8 cellular contexts compared by ENCODE assay signal in the genomic region with DNA sequence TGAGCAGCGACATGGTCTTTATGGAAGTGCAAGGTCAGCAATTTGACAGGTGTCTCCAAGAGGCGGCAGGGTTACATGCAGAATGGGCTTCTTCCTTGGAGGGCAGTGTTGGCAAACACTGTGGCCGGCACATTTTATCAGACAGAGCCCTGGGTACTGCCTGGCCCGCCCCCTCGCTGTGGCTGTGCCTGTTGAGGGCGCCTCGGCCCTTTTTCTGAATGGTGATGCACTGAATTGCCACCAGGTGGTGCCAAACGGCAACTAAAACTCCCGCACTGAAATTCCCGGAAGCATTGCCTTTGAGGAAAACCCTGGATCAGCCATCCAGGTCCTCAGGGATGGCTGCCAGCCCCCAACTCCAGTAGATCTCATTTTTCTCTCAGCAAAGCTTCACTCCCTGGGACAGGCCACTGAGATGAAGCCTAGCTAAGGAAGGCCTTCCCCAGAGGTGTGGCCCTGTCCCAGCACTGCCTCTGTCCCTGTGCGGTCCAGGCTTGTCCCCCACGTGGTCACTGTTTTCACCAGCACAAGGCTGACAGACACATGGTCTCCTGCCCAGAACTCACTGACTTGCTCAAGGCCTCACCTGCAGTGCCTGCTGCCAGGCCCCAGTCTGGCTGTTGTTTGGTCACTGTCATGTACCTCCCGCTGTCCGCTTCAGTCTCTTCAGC.
DNase-seq lines count a peak whose midpoint lies in the region; ATAC-seq and TF ChIP-seq lines count a peak whose summit lies in the region.

No MANE protein-coding gene starts in this region.

- peak; percentile 95 for TF ChIP-seq CTCF in DOHH2 (IDR thresholded peaks at IDR 0.05; ENCODE audit: low read depth, low read length, poor library complexity, severe bottlenecking)
- peak; percentile 93 to 100 (median 98) for TF ChIP-seq CTCF in dorsolateral prefrontal cortex (IDR thresholded peaks at IDR 0.05 in 54 of 56, conservative IDR thresholded peaks at IDR 0.05 in 2 of 56; ENCODE audit: low read depth in 1 of 56, partially characterized antibody in 56 of 56)
- peak in 1 of 3 donors; percentile 24 for TF ChIP-seq CTCF in lower leg skin (IDR thresholded peaks at IDR 0.05)

- ATAC-seq in HG02938 (IDR thresholded peaks at IDR 0.05; ENCODE audit: unreplicated experiment) = peak; percentile 68
- no peak for ATAC-seq in HG02610 (IDR thresholded peaks at IDR 0.05; ENCODE audit: unreplicated experiment)

- TF ChIP-seq POLR2A in lower leg skin (IDR thresholded peaks at IDR 0.05) = no peak

- no peaks in the 10 kb centered on the region for H3K79me2 ChIP-seq in DOHH2 (ENCODE audit: control insufficient read depth, low read length)

- H4K20me1 ChIP-seq in DOHH2 (ENCODE audit: control insufficient read depth, insufficient read depth, low read depth, low read length) = no peaks in the 10 kb centered on the region

- no peaks in the 10 kb centered on the region for H3F3A ChIP-seq in DOHH2 (ENCODE audit: control insufficient read depth, insufficient read depth)

- H3K4me1 ChIP-seq in DOHH2 (ENCODE audit: control insufficient read depth, low read length) = peaks cover 2% of the 10 kb centered on the region; the same call in 1 of the 2 replicates

- H3K36me3 ChIP-seq in DOHH2 (ENCODE audit: control insufficient read depth, low read length) = peaks cover 74% of the 10 kb centered on the region

- no peak overlapping the region for H3K4me2 ChIP-seq in DOHH2 (ENCODE audit: low read length)

- no peaks in the 10 kb centered on the region for H3K27me3 ChIP-seq in DOHH2 (ENCODE audit: control insufficient read depth, low read length)
- no peaks in the 10 kb centered on the region for H3K27me3 ChIP-seq in dorsolateral prefrontal cortex

- 38 to 46% methylated on average over 14 of the region's 14 CpGs for WGBS in lower leg skin, 2 donors

- H3K9me3 ChIP-seq in DOHH2 (ENCODE audit: control insufficient read depth, insufficient read depth, low read length) = no peaks in the 10 kb centered on the region

- H3K27ac ChIP-seq in DOHH2 (ENCODE audit: low read depth, low read length) (no peak overlapping the region), dorsolateral prefrontal cortex (peak overlapping the region in 43 of 59 donors; percentile 7 to 79 (median 52))

- intact Hi-C loops in dorsolateral prefrontal cortex (cut with DNase I) (loop anchor here (1.0 to 10.0 kb wide), 4 partner anchors 94 to 809 kb away; no protein-coding TSS in a partner anchor), lower leg skin (cut with DNase I; ENCODE audit: low total_unique reads) (no loop called here)

- DNase-seq in NCI-H345 treated with DMSO at 0.1 percent for 48 hours (lab: John Stamatoyannopoulos, UW; ENCODE audit: unreplicated experiment) = peak; percentile 63
- peak; percentile 41 for DNase-seq in activated CD4-positive, alpha-beta T cell treated with anti-CD3 and anti-CD28 coated beads, Interleukin-2, amount 50 U/mL, for 1 hour
- DNase-seq in dorsolateral prefrontal cortex = peak in 9 of 10 donors; percentile 52 to 83 (median 74)
- peak; percentile 46 to 91 for DNase-seq in lower leg skin (ENCODE audit: low spot score in 2 of 2)
- peak; percentile 5 for DNase-seq in stimulated activated CD8-positive, alpha-beta memory T cell treated with anti-CD3 and anti-CD28 coated beads, Interleukin-12 subunit alpha, Interleukin-12 subunit beta, amount 100 ng/mL, for 4 hours (ENCODE audit: low read depth)

- H3K4me3 ChIP-seq in DOHH2 (ENCODE audit: low read length) = no peak overlapping the region
- no peak overlapping the region for H3K4me3 ChIP-seq in dorsolateral prefrontal cortex
- H3K4me3 ChIP-seq in lower leg skin (ENCODE audit: low read depth, poor library complexity, severe bottlenecking) = no peak overlapping the region

- H3K9me2 ChIP-seq in DOHH2 (replicated peaks; ENCODE audit: control insufficient read depth, low read length) = no peaks in the 10 kb centered on the region

Comparison
In these comparisons a context has a peak if more than half of its experiments do, and no peak if none do; other contexts are left out.
1. DNase-seq: peak in every context shown above with its lines; median percentile 74 in dorsolateral prefrontal cortex; 68 in lower leg skin; 63 in NCI-H345 treated with DMSO at 0.1 percent for 48 hours; 41 in activated CD4-positive, alpha-beta T cell treated with anti-CD3 and anti-CD28 coated beads, Interleukin-2, amount 50 U/mL, for 1 hour; 5 in stimulated activated CD8-positive, alpha-beta memory T cell treated with anti-CD3 and anti-CD28 coated beads, Interleukin-12 subunit alpha, Interleukin-12 subunit beta, amount 100 ng/mL, for 4 hours.